In genomic region chr3:183128695-183129094, GRCh38 we compare ENCODE assay signal across 4 cellular contexts. TPM values are rescaled to one million over a fixed set of nuclear protein-coding genes. Genes with fewer than 3 reads are reported as not detected.
"Had no signal": no experiment of that assay in that cellular context is flagged by ENCODE, and none has a peak within 500 bp of the region (broad histone marks: within the 10 kb centered on the region; RNA-seq: fewer than 3 reads in every experiment).

No MANE protein-coding gene starts in this region.

RNA-seq across cellular contexts. Expression of gene LAMP3, which starts 33.8 kb away (rescaled TPM):
- total RNA-seq: gastrocnemius medialis, left ventricle myocardium superior, mesenteric fat pad, myocyte had no signal
